ENCODE assay signal across 21 cellular contexts in the genomic region with DNA sequence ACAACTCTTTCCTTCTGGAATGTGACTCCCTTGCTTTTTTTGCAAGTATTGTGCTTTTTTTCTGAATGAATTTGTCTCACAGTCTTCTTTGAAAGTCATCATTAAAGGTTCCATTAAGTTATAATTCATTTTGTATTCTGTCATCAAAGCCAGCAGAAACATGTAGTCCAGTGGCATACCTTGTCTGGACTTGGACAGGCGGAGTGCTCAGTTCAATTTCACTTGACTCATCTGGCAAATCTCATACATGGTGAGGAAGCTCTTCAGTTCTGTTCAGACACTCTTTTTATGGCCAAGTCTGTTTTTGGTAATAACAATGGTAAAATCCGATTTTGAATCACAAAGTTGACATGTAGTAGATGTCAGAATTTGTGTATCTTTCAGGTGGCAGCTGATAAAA.
"Had no signal": no experiment of that assay in that cellular context is flagged by ENCODE, and none has a peak within 500 bp of the region (broad histone marks: within the 10 kb centered on the region; RNA-seq: fewer than 3 reads in every experiment).

No MANE protein-coding gene starts in this region.

- H3K27ac ChIP-seq: colonic mucosa, esophagus muscularis mucosa, gastrocnemius medialis, heart right ventricle, left lung, lower lobe of right lung had no signal

- ATAC-seq: effector memory CD8-positive, alpha-beta T cell; gastrocnemius medialis; heart right ventricle; left cardiac atrium; left lung; left ventricle myocardium superior; lower lobe of right lung; mucosa of descending colon had no signal

- H3K27me3 Mint-ChIP-seq: dendritic cell treated with granulocyte-macrophage colony-stimulating factor and Interleukin-4, amounts not matched to agents 40 ng/mL and 50 ng/mL, for 4 days; effector memory CD8-positive, alpha-beta T cell; memory B cell; naive B cell had no signal

- H3K27me3 ChIP-seq: colonic mucosa, esophagus muscularis mucosa, gastrocnemius medialis, heart right ventricle, left lung had no signal

- H3K36me3 ChIP-seq: colonic mucosa, esophagus muscularis mucosa, gastrocnemius medialis, heart right ventricle, left lung, lower lobe of right lung had no signal

- H3K27ac Mint-ChIP-seq: dendritic cell treated with granulocyte-macrophage colony-stimulating factor and Interleukin-4, amounts not matched to agents 40 ng/mL and 50 ng/mL, for 4 days; effector memory CD8-positive, alpha-beta T cell; endodermal cell; memory B cell had no signal

- H3K4me1 ChIP-seq: colonic mucosa, esophagus muscularis mucosa, gastrocnemius medialis, heart right ventricle, left lung, lower lobe of right lung had no signal

- H3K9me3 ChIP-seq: colonic mucosa, gastrocnemius medialis, lower lobe of right lung, mucosa of descending colon had no signal

- H3K4me3 ChIP-seq: colonic mucosa, esophagus muscularis mucosa, gastrocnemius medialis, heart right ventricle, left lung, lower lobe of right lung, mucosa of descending colon had no signal

- H3K4me1 Mint-ChIP-seq: endodermal cell, memory B cell, naive B cell had no signal

- H3K4me3 Mint-ChIP-seq: dendritic cell treated with granulocyte-macrophage colony-stimulating factor and Interleukin-4, amounts not matched to agents 40 ng/mL and 50 ng/mL, for 4 days; effector memory CD8-positive, alpha-beta T cell; endodermal cell; memory B cell; naive B cell had no signal

- H3K36me3 Mint-ChIP-seq: memory B cell, naive B cell had no signal

- DNase-seq: colonic mucosa; cortex of kidney; effector CD8-positive, alpha-beta T cell; effector memory CD8-positive, alpha-beta T cell; endodermal cell; foreskin melanocyte; gastrocnemius medialis; glutamatergic neuron; head of caudate nucleus; heart right ventricle; hippocampal formation; left cardiac atrium; left lung; left ventricle myocardium superior; lower lobe of right lung; mesendoderm; mucosa of descending colon; naive B cell had no signal
